In the genomic region with DNA sequence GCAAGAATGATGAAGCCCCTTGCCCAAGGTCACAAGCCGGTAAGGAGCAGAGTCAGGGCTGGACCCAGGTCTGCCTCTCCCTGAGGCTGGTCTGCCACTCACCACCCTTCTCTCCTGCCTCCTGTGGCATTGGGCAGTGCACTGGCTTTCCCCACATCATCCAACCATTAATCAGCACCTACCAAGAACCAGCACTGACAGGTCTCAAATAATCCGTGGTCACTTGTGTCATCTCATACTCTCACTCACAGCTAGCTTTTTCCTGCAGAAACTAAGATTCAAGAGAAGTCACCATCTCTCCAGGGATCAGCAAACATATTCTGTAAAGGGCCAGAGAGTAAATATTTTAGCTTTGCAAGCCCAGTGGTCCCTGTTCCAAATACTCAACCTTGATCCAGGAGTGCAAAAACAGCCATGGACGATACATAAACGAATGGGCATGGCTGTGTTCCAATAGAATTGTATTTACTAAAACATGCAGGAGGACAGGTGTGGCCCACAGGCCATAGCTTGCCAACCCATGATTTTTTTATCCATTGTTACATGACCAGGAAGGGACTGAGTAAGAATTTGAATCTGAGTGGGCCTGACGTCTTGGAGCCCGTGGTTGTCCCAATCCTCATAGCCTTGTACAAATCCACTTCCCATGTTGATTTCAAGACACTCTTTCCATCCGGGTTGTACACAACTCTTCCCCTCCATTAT, we compare ENCODE assay signal across 25 cellular contexts.
"Had no signal": no experiment of that assay in that cellular context is flagged by ENCODE, and none has a peak within 500 bp of the region (broad histone marks: within the 10 kb centered on the region; RNA-seq: fewer than 3 reads in every experiment).

No MANE protein-coding gene starts in this region.

- H3K36me3 Mint-ChIP-seq: immature natural killer cell; naive thymus-derived CD4-positive, alpha-beta T cell; stimulated activated naive B cell treated with anti-CD40 and anti-IgM and Interleukin-4, amounts not matched to agents 10 μg/mL and 1 μg/mL and 100 μg/mL, for 72 hours had no signal

- H3K4me3 ChIP-seq: esophagus muscularis mucosa, left ventricle myocardium inferior, lower lobe of right lung, psoas muscle, skin epidermis, testis, tibial nerve, upper lobe of right lung, vagina had no signal

- H3K27ac Mint-ChIP-seq: dendritic cell treated with granulocyte-macrophage colony-stimulating factor and Interleukin-4, amounts not matched to agents 40 ng/mL and 50 ng/mL, for 4 days; nephron progenitor cell; stimulated activated naive B cell treated with anti-CD40 and anti-IgM and Interleukin-4, amounts not matched to agents 10 μg/mL and 1 μg/mL and 100 μg/mL, for 72 hours had no signal

- H3K27ac ChIP-seq: esophagus muscularis mucosa, left ventricle myocardium inferior, lower lobe of right lung, parathyroid adenoma, psoas muscle, testis, tibial nerve, upper lobe of right lung, vagina had no signal

- H3K9me3 ChIP-seq: esophagus muscularis mucosa, lower lobe of right lung, psoas muscle, testis, upper lobe of right lung, vagina had no signal

- H3K4me1 ChIP-seq: esophagus muscularis mucosa, left ventricle myocardium inferior, lower lobe of right lung, parathyroid adenoma, psoas muscle, testis, tibial nerve, upper lobe of right lung, vagina had no signal

- H3K27me3 ChIP-seq: testis, tibial nerve, upper lobe of right lung, vagina had no signal

- H3K4me3 Mint-ChIP-seq: dendritic cell treated with granulocyte-macrophage colony-stimulating factor and Interleukin-4, amounts not matched to agents 40 ng/mL and 50 ng/mL, for 4 days; immature natural killer cell; naive thymus-derived CD4-positive, alpha-beta T cell; nephron progenitor cell; stimulated activated naive B cell treated with anti-CD40 and anti-IgM and Interleukin-4, amounts not matched to agents 10 μg/mL and 1 μg/mL and 100 μg/mL, for 72 hours; stimulated activated naive CD8-positive, alpha-beta T cell treated with anti-CD3 and anti-CD28 coated beads, Interleukin-15, amount 100 ng/mL, for 72 hours had no signal

- H3K27me3 Mint-ChIP-seq: stimulated activated naive B cell treated with anti-CD40 and anti-IgM and Interleukin-4, amounts not matched to agents 10 μg/mL and 1 μg/mL and 100 μg/mL, for 72 hours; stimulated activated naive CD8-positive, alpha-beta T cell treated with anti-CD3 and anti-CD28 coated beads, Interleukin-15, amount 100 ng/mL, for 72 hours had no signal

- FAIRE-seq: colon, kidney had no signal

- H3K9me3 Mint-ChIP-seq: dendritic cell treated with granulocyte-macrophage colony-stimulating factor and Interleukin-4, amounts not matched to agents 40 ng/mL and 50 ng/mL, for 4 days; nephron progenitor cell had no signal

- ATAC-seq: left cardiac atrium; lower lobe of right lung; naive thymus-derived CD4-positive, alpha-beta T cell; psoas muscle; sciatic nerve; stimulated activated naive B cell treated with anti-CD40 and anti-IgM and Interleukin-4, amounts not matched to agents 10 μg/mL and 1 μg/mL and 100 μg/mL, for 72 hours; stimulated activated naive CD8-positive, alpha-beta T cell treated with anti-CD3 and anti-CD28 coated beads, Interleukin-15, amount 100 ng/mL, for 72 hours; upper lobe of right lung had no signal

- DNase-seq: foreskin fibroblast; immature natural killer cell; kidney; left cardiac atrium; left ventricle myocardium inferior; lower lobe of right lung; mesenchymal stem cell; naive thymus-derived CD4-positive, alpha-beta T cell; nephron progenitor cell; psoas muscle; retina; stimulated activated CD4-positive, alpha-beta T cell treated with anti-CD3 and anti-CD28 coated beads, Interleukin-2, amount 100 ng/mL, for 24 hours; stimulated activated CD4-positive, alpha-beta T cell treated with anti-CD3 and anti-CD28 coated beads, Interleukin-4, amount 100 ng/mL, for 4 hours; stimulated activated naive B cell treated with anti-CD40 and anti-IgM and Interleukin-4, amounts not matched to agents 10 μg/mL and 1 μg/mL and 100 μg/mL, for 72 hours; stimulated activated naive CD8-positive, alpha-beta T cell treated with anti-CD3 and anti-CD28 coated beads, Interleukin-15, amount 100 ng/mL, for 72 hours; testis; upper lobe of right lung had no signal

- H3K36me3 ChIP-seq: esophagus muscularis mucosa, left ventricle myocardium inferior, lower lobe of right lung, tibial nerve, upper lobe of right lung, vagina had no signal

- H3K4me1 Mint-ChIP-seq: immature natural killer cell; stimulated activated naive B cell treated with anti-CD40 and anti-IgM and Interleukin-4, amounts not matched to agents 10 μg/mL and 1 μg/mL and 100 μg/mL, for 72 hours had no signal
